18 cellular contexts compared by ENCODE assay signal in genomic region chr5:103208460-103208859, GRCh38. TPM values are rescaled to one million over a fixed set of nuclear protein-coding genes. Genes with fewer than 3 reads are reported as not detected.
DNase-seq lines count a peak whose midpoint lies in the region; ATAC-seq, FAIRE-seq and TF ChIP-seq lines count a peak whose summit lies in the region.
"Had no signal": no experiment of that assay in that cellular context is flagged by ENCODE, and none has a peak within 500 bp of the region (broad histone marks: within the 10 kb centered on the region; RNA-seq: fewer than 3 reads in every experiment).

No MANE protein-coding gene starts in this region.

- BruUV-seq in endothelial cell of umbilical vein (replicated peaks; lab: Mats Ljungman, UMichigan): no TSS peak

- H3K4me1 ChIP-seq in endothelial cell of umbilical vein (ENCODE audit: control insufficient read depth, extremely low read depth, insufficient read depth, low read length) (peaks cover 27% of the 10 kb centered on the region), GM23248 (ENCODE audit: insufficient read depth) (peaks cover 7% of the 10 kb centered on the region), neuronal stem cell (ENCODE audit: control insufficient read depth in 2 of 2, insufficient read depth in 1 of 2, low read depth in 1 of 2, low read length in 2 of 2) (no peaks in the 10 kb centered on the region)

- FAIRE-seq in endothelial cell of umbilical vein (lab: Jason Lieb, UNC): no peak
- FAIRE-seq: H54 had no signal

- CTCF ChIA-PET in WTC11 (lab: Charles Lee) (interaction anchor here (0.8 kb wide), 1 partner anchor 184 kb away, joined by 6 read pairs; no protein-coding TSS in a partner anchor), endothelial cell of umbilical vein (lab: Charles Lee) (interaction anchor here (1.5 to 2.9 kb wide), 3 partner anchors 9 to 527 kb away, joined by 3 to 16 read pairs (median 10); no protein-coding TSS in a partner anchor)

- H2BK120ac ChIP-seq in neuronal stem cell (ENCODE audit: low read depth, low read length): no peak overlapping the region

- H3K79me1 ChIP-seq in neuronal stem cell (ENCODE audit: low read depth, low read length): no peaks in the 10 kb centered on the region

- no peak overlapping the region for H3K18ac ChIP-seq in neuronal stem cell (ENCODE audit: low read length)

- no peak overlapping the region for H2AFZ ChIP-seq in endothelial cell of umbilical vein (ENCODE audit: low read depth, low read length)
- H2AFZ ChIP-seq in GM23248: no peak overlapping the region
- no peak overlapping the region for H2AFZ ChIP-seq in neuronal stem cell (ENCODE audit: low read length)
- H2AFZ ChIP-seq: PC-9 had no signal

- no peak for ATAC-seq in activated naive CD8-positive, alpha-beta T cell treated with anti-CD3 and anti-CD28 coated beads, Interleukin-2, amount 10 ng/mL, durations not matched to agents 7 days and 5 days (ENCODE audit: low read depth)
- no peak for ATAC-seq in activated naive CD8-positive, alpha-beta T cell treated with anti-CD3 and anti-CD28 coated beads, Interleukin-2, amount 50 U/mL, for 24 hours
- ATAC-seq in WTC11: no peak
- ATAC-seq in stimulated activated effector memory CD8-positive, alpha-beta T cell treated with anti-CD3 and anti-CD28 coated beads, Interleukin-12 subunit alpha, Interleukin-12 subunit beta, amount 100 ng/mL, for 72 hours: no peak

- no peak overlapping the region for H2AK5ac ChIP-seq in neuronal stem cell (ENCODE audit: low read depth, low read length)

- TF ChIP-seq POLR2A in endothelial cell of umbilical vein (IDR thresholded peaks at IDR 0.05; ENCODE audit: low read depth, low read length): peak; percentile 33

- H3F3A ChIP-seq in GM23248 (ENCODE audit: insufficient read depth): no peaks in the 10 kb centered on the region

- H2BK12ac ChIP-seq in neuronal stem cell (ENCODE audit: low read length): no peak overlapping the region

- POLR2A ChIA-PET in activated naive CD8-positive, alpha-beta T cell treated with anti-CD3 and anti-CD28 coated beads, Interleukin-2, amount 10 ng/mL, durations not matched to agents 7 days and 5 days (lab: Charles Lee): no interaction called here
- POLR2A ChIA-PET in WTC11 (lab: Charles Lee): no interaction called here
- POLR2A ChIA-PET in endothelial cell of umbilical vein (lab: Charles Lee): no interaction called here

- no peak for DNase-seq in activated naive CD8-positive, alpha-beta T cell treated with anti-CD3 and anti-CD28 coated beads, Interleukin-2, amount 10 ng/mL, durations not matched to agents 7 days and 5 days
- no peak for DNase-seq in activated naive CD8-positive, alpha-beta T cell treated with anti-CD3 and anti-CD28 coated beads, Interleukin-2, amount 50 U/mL, for 24 hours
- DNase-seq in WTC11 (ENCODE audit: low spot score) (no peak), endothelial cell of umbilical vein (ENCODE audit: low read depth, low spot score) (peak; percentile 75), GM23248 (no peak), neuronal stem cell (ENCODE audit: low spot score) (no peak)
- no peak for DNase-seq in stimulated activated effector memory CD8-positive, alpha-beta T cell treated with anti-CD3 and anti-CD28 coated beads, Interleukin-12 subunit alpha, Interleukin-12 subunit beta, amount 100 ng/mL, for 72 hours (ENCODE audit: low spot score in 2 of 2)
- DNase-seq: ACHN; AML-193; CD4-positive, alpha-beta T cell; EL; KG1; NCI-H1417 treated with DMSO at 0.1 percent for 48 hours; NCI-H2029 treated with DMSO at 0.1 percent for 48 hours; NCI-H510A; NCI-H82; PC-9 had no signal

- no peaks in the 10 kb centered on the region for H3K27me3 Mint-ChIP-seq in activated naive CD8-positive, alpha-beta T cell treated with anti-CD3 and anti-CD28 coated beads, Interleukin-2, amount 10 ng/mL, durations not matched to agents 7 days and 5 days
- no peaks in the 10 kb centered on the region for H3K27me3 Mint-ChIP-seq in activated naive CD8-positive, alpha-beta T cell treated with anti-CD3 and anti-CD28 coated beads, Interleukin-2, amount 50 U/mL, for 24 hours
- H3K27me3 Mint-ChIP-seq in WTC11 (ENCODE audit: low read depth): no peaks in the 10 kb centered on the region
- H3K27me3 Mint-ChIP-seq: CD4-positive, alpha-beta T cell had no signal

- no peak overlapping the region for H3K23ac ChIP-seq in neuronal stem cell (ENCODE audit: low read depth, low read length, poor library complexity)

- 72 to 75% methylated on average over 2 of the region's 2 CpGs for WGBS in GM23248 (ENCODE audit: low coverage in 1 of 2, low lambda C conversion rate in 2 of 2, missing lambda C conversion rate in 2 of 2), 2 experiments
- no CpG with 5 or more reads among the region's 2 CpGs for WGBS in neuronal stem cell (ENCODE audit: extremely low coverage in 2 of 2, insufficient read length in 2 of 2, insufficient replicate concordance in 1 of 2), 2 donors

- H3K4ac ChIP-seq in neuronal stem cell (ENCODE audit: low read length): no peak overlapping the region

- H2BK5ac ChIP-seq in neuronal stem cell (ENCODE audit: low read length): no peak overlapping the region

- H3K4me3 ChIP-seq in endothelial cell of umbilical vein (replicated peaks in 1 of 3; ENCODE audit: insufficient read depth in 1 of 3, low read depth in 1 of 3, low read length in 3 of 3) (no peak overlapping the region), GM23248 (no peak overlapping the region), neuronal stem cell (ENCODE audit: low read length in 2 of 2) (no peak overlapping the region)
- H3K4me3 ChIP-seq: PC-9 had no signal

- H3K27ac ChIP-seq in endothelial cell of umbilical vein (ENCODE audit: insufficient read depth, low read depth, low read length) (peak overlapping the region; percentile 36), GM23248 (no peak overlapping the region), neuronal stem cell (replicated peaks; ENCODE audit: low read length) (no peak overlapping the region)
- H3K27ac ChIP-seq: PC-9 had no signal

- dilution Hi-C loops in endothelial cell of umbilical vein (cut with MboI; ENCODE audit: extremely low pct_ligation_motif_present, low sequenced_read_pairs): no loop called here

- no peaks in the 10 kb centered on the region for H3K79me2 ChIP-seq in endothelial cell of umbilical vein (ENCODE audit: control insufficient read depth, insufficient read depth, low read length)
- H3K79me2 ChIP-seq in GM23248 (ENCODE audit: insufficient read depth): no peaks in the 10 kb centered on the region

- intact Hi-C loops in endothelial cell of umbilical vein (cut with micrococcal nuclease): loop anchor here (1.0 kb wide), 1 partner anchor 10 kb away; no protein-coding TSS in a partner anchor

- H3K27me3 ChIP-seq in endothelial cell of umbilical vein (ENCODE audit: control insufficient read depth in 2 of 2, insufficient read depth in 2 of 2, low read length in 2 of 2) (no peaks in the 10 kb centered on the region), GM23248 (replicated peaks; ENCODE audit: insufficient read depth) (no peaks in the 10 kb centered on the region), neuronal stem cell (ENCODE audit: control insufficient read depth in 3 of 3, insufficient read depth in 3 of 3, low read depth in 1 of 3, low read length in 3 of 3) (no peaks in the 10 kb centered on the region)

- H3K4me2 ChIP-seq in endothelial cell of umbilical vein (ENCODE audit: insufficient read depth, low read length): no peak overlapping the region
- H3K4me2 ChIP-seq in GM23248 (ENCODE audit: unreplicated experiment): no peak overlapping the region
- no peak overlapping the region for H3K4me2 ChIP-seq in neuronal stem cell (ENCODE audit: insufficient read depth, low read length, poor library complexity, severe bottlenecking)
- H3K4me2 ChIP-seq: PC-9 had no signal

- in situ Hi-C loops in GM23248 (cut with MboI): no loop called here

- H3K27ac Mint-ChIP-seq in activated naive CD8-positive, alpha-beta T cell treated with anti-CD3 and anti-CD28 coated beads, Interleukin-2, amount 10 ng/mL, durations not matched to agents 7 days and 5 days: peak overlapping the region; percentile 72
- H3K27ac Mint-ChIP-seq in activated naive CD8-positive, alpha-beta T cell treated with anti-CD3 and anti-CD28 coated beads, Interleukin-2, amount 50 U/mL, for 24 hours: no peak overlapping the region
- H3K27ac Mint-ChIP-seq in WTC11: 0 out of 2 replicates have a peak overlapping the region, but pooled peaks have one; percentile 0
- peak overlapping the region; percentile 24 for H3K27ac Mint-ChIP-seq in stimulated activated effector memory CD8-positive, alpha-beta T cell treated with anti-CD3 and anti-CD28 coated beads, Interleukin-12 subunit alpha, Interleukin-12 subunit beta, amount 100 ng/mL, for 72 hours
- H3K27ac Mint-ChIP-seq: CD4-positive, alpha-beta T cell had no signal

- H3K9me3 ChIP-seq in endothelial cell of umbilical vein (replicated peaks; ENCODE audit: control insufficient read depth, insufficient read depth, low read length) (no peaks in the 10 kb centered on the region), GM23248 (ENCODE audit: low read depth) (no peaks in the 10 kb centered on the region), neuronal stem cell (replicated peaks in 1 of 2; ENCODE audit: control insufficient read depth in 2 of 2, insufficient read depth in 1 of 2, low read depth in 1 of 2, low read length in 2 of 2) (no peaks in the 10 kb centered on the region)

- H3K4me1 Mint-ChIP-seq in activated naive CD8-positive, alpha-beta T cell treated with anti-CD3 and anti-CD28 coated beads, Interleukin-2, amount 10 ng/mL, durations not matched to agents 7 days and 5 days: peaks cover 24% of the 10 kb centered on the region
- H3K4me1 Mint-ChIP-seq in activated naive CD8-positive, alpha-beta T cell treated with anti-CD3 and anti-CD28 coated beads, Interleukin-2, amount 50 U/mL, for 24 hours: peaks cover 35% of the 10 kb centered on the region
- 0 out of 2 replicates have a peak, but pooled peaks cover 3% of the 10 kb centered on the region for H3K4me1 Mint-ChIP-seq in WTC11
- H3K4me1 Mint-ChIP-seq in stimulated activated effector memory CD8-positive, alpha-beta T cell treated with anti-CD3 and anti-CD28 coated beads, Interleukin-12 subunit alpha, Interleukin-12 subunit beta, amount 100 ng/mL, for 72 hours: peaks cover 24% of the 10 kb centered on the region

- H3K14ac ChIP-seq in neuronal stem cell (ENCODE audit: low read length): no peak overlapping the region

- TF ChIP-seq CTCF in WTC11 (IDR thresholded peaks at IDR 0.05) (no peak), endothelial cell of umbilical vein (IDR thresholded peaks at IDR 0.05; ENCODE audit: extremely low read depth in 1 of 2, insufficient read depth in 1 of 2, low read depth in 1 of 2, low read length in 2 of 2) (no peak)

- H3K36me3 ChIP-seq in endothelial cell of umbilical vein (ENCODE audit: control insufficient read depth in 2 of 2, extremely low read depth in 1 of 2, insufficient read depth in 2 of 2, low read length in 2 of 2) (no peaks in the 10 kb centered on the region), GM23248 (ENCODE audit: low read depth) (no peaks in the 10 kb centered on the region), neuronal stem cell (replicated peaks in 1 of 2; ENCODE audit: control insufficient read depth in 2 of 2, insufficient read depth in 2 of 2, low read length in 2 of 2) (peaks cover 0 to 24% of the 10 kb centered on the region in 2 donors)

- H3K9me1 ChIP-seq in endothelial cell of umbilical vein (replicated peaks; ENCODE audit: control insufficient read depth, extremely low read depth, insufficient read depth, low read length): no peaks in the 10 kb centered on the region

- H4K91ac ChIP-seq in neuronal stem cell (ENCODE audit: low read depth, low read length, poor library complexity): no peak overlapping the region

- no peak overlapping the region for H4K8ac ChIP-seq in neuronal stem cell (ENCODE audit: low read depth, low read length)

- H4K20me1 ChIP-seq in endothelial cell of umbilical vein (replicated peaks; ENCODE audit: control insufficient read depth, extremely low read depth, insufficient read depth, low read length): no peaks in the 10 kb centered on the region
- no peaks in the 10 kb centered on the region for H4K20me1 ChIP-seq in GM23248 (ENCODE audit: insufficient read depth)

- peaks cover 35% of the 10 kb centered on the region for H3K36me3 Mint-ChIP-seq in activated naive CD8-positive, alpha-beta T cell treated with anti-CD3 and anti-CD28 coated beads, Interleukin-2, amount 10 ng/mL, durations not matched to agents 7 days and 5 days
- peaks cover 33% of the 10 kb centered on the region for H3K36me3 Mint-ChIP-seq in activated naive CD8-positive, alpha-beta T cell treated with anti-CD3 and anti-CD28 coated beads, Interleukin-2, amount 50 U/mL, for 24 hours (ENCODE audit: low read depth)
- peaks cover 3% of the 10 kb centered on the region; the same call in 1 of the 2 replicates for H3K36me3 Mint-ChIP-seq in WTC11
- H3K36me3 Mint-ChIP-seq in stimulated activated effector memory CD8-positive, alpha-beta T cell treated with anti-CD3 and anti-CD28 coated beads, Interleukin-12 subunit alpha, Interleukin-12 subunit beta, amount 100 ng/mL, for 72 hours: peaks cover 15% of the 10 kb centered on the region

- H2BK15ac ChIP-seq in neuronal stem cell (ENCODE audit: low read length): no peak overlapping the region

- H3K9ac ChIP-seq in endothelial cell of umbilical vein (replicated peaks; ENCODE audit: extremely low read depth, insufficient read depth, low read length): no peak overlapping the region
- H3K9ac ChIP-seq in GM23248: no peak overlapping the region
- no peak overlapping the region for H3K9ac ChIP-seq in neuronal stem cell (ENCODE audit: low read depth, low read length, poor library complexity)

- H3K9me2 ChIP-seq in GM23248 (ENCODE audit: insufficient read depth): no peaks in the 10 kb centered on the region

- peaks cover 1% of the 10 kb centered on the region for H3K9me3 Mint-ChIP-seq in activated naive CD8-positive, alpha-beta T cell treated with anti-CD3 and anti-CD28 coated beads, Interleukin-2, amount 10 ng/mL, durations not matched to agents 7 days and 5 days
- H3K9me3 Mint-ChIP-seq in activated naive CD8-positive, alpha-beta T cell treated with anti-CD3 and anti-CD28 coated beads, Interleukin-2, amount 50 U/mL, for 24 hours: peaks cover 4% of the 10 kb centered on the region
- H3K9me3 Mint-ChIP-seq in WTC11: 0 out of 2 replicates have a peak, but pooled peaks cover 3% of the 10 kb centered on the region
- no peaks in the 10 kb centered on the region for H3K9me3 Mint-ChIP-seq in stimulated activated effector memory CD8-positive, alpha-beta T cell treated with anti-CD3 and anti-CD28 coated beads, Interleukin-12 subunit alpha, Interleukin-12 subunit beta, amount 100 ng/mL, for 72 hours

- H3K4me3 Mint-ChIP-seq in activated naive CD8-positive, alpha-beta T cell treated with anti-CD3 and anti-CD28 coated beads, Interleukin-2, amount 10 ng/mL, durations not matched to agents 7 days and 5 days: peak overlapping the region; percentile 8
- H3K4me3 Mint-ChIP-seq in activated naive CD8-positive, alpha-beta T cell treated with anti-CD3 and anti-CD28 coated beads, Interleukin-2, amount 50 U/mL, for 24 hours: no peak overlapping the region
- H3K4me3 Mint-ChIP-seq in WTC11: no peak overlapping the region
- H3K4me3 Mint-ChIP-seq in stimulated activated effector memory CD8-positive, alpha-beta T cell treated with anti-CD3 and anti-CD28 coated beads, Interleukin-12 subunit alpha, Interleukin-12 subunit beta, amount 100 ng/mL, for 72 hours: no peak overlapping the region
- H3K4me3 Mint-ChIP-seq: CD4-positive, alpha-beta T cell had no signal

RNA-seq across cellular contexts. Expression of gene MACIR, which starts 50.1 kb away (rescaled TPM):
- total RNA-seq in activated naive CD8-positive, alpha-beta T cell treated with anti-CD3 and anti-CD28 coated beads, Interleukin-2, amount 10 ng/mL, durations not matched to agents 7 days and 5 days: 1 to 10 TPM; 5.4 to 5.6 TPM
- 12.4 to 13.8 TPM (median 13.1 TPM) in 3 replicates for total RNA-seq in WTC11 (2021)
- 9.3 and 9.6 TPM in 2 replicates for total RNA-seq in endothelial cell of umbilical vein
- 3.9 and 4.0 TPM in 2 replicates for polyA plus RNA-seq in endothelial cell of umbilical vein
- 4.3 and 4.8 TPM in 2 replicates for polyA plus RNA-seq in endothelial cell of umbilical vein (2011; cell fraction: cytosol; rRNA removed)
- 9.0 and 10.9 TPM in 2 replicates for polyA plus RNA-seq in endothelial cell of umbilical vein (2011; cell fraction: nucleus; rRNA removed)
- polyA plus RNA-seq in endothelial cell of umbilical vein (2012): 9.6 and 11.3 TPM in 2 replicates
- polyA minus RNA-seq in endothelial cell of umbilical vein: 7.6 and 9.1 TPM in 2 replicates
- 11.8 TPM for polyA minus RNA-seq in endothelial cell of umbilical vein (2011; cell fraction: cytosol; rRNA and poly(A)+ RNA removed)
- 4.5 and 5.3 TPM in 2 replicates for polyA minus RNA-seq in endothelial cell of umbilical vein (2011; cell fraction: nucleus; rRNA and poly(A)+ RNA removed)
- 31.5 and 36.3 TPM in 2 replicates for total RNA-seq in GM23248 (2014; rRNA removed; shearing (Covaris generic))
- polyA plus RNA-seq in GM23248 (2016; fragmentation: Nextera tagmentation; extraction: Ambion mirVana): 35.6 and 35.7 TPM in 2 replicates
- 14.8 TPM for polyA plus RNA-seq in neuronal stem cell (2013, experiment 1 of 2)
- polyA plus RNA-seq in neuronal stem cell (2013, experiment 2 of 2): 14.6 TPM
